Comparison of ENCODE assay signal across 30 cellular contexts in genomic region chr11:3357302-3357701, GRCh38.
"Had no signal": no experiment of that assay in that cellular context is flagged by ENCODE, and none has a peak within 500 bp of the region (broad histone marks: within the 10 kb centered on the region; RNA-seq: fewer than 3 reads in every experiment).

No MANE protein-coding gene starts in this region.

- H3K27me3 ChIP-seq: adrenal gland, breast epithelium, Peyer's patch had no signal

- H3K4me1 Mint-ChIP-seq: activated B cell treated with CpG ODN at 0.5 μM for 24 hours; activated CD4-positive, alpha-beta T cell treated with anti-CD3 and anti-CD28 coated beads, Interleukin-2, amount 10 ng/mL, durations not matched to agents 24 days and 14 days; activated CD8-positive, alpha-beta memory T cell treated with anti-CD3 and anti-CD28 coated beads, Interleukin-2, amount 10 ng/mL, durations not matched to agents 7 days and 5 days; activated naive CD8-positive, alpha-beta T cell treated with anti-CD3 and anti-CD28 coated beads for 36 hours; T-helper 17 cell had no signal

- H3K27ac Mint-ChIP-seq: activated B cell treated with CpG ODN at 0.5 μM for 24 hours; activated CD4-positive, alpha-beta T cell treated with anti-CD3 and anti-CD28 coated beads, Interleukin-2, amount 10 ng/mL, durations not matched to agents 24 days and 14 days; activated CD8-positive, alpha-beta memory T cell treated with anti-CD3 and anti-CD28 coated beads, Interleukin-2, amount 10 ng/mL, durations not matched to agents 7 days and 5 days; T-helper 17 cell had no signal

- DNase-seq: activated B cell treated with CpG ODN at 0.5 μM for 24 hours; activated CD4-positive, alpha-beta T cell treated with anti-CD3 and anti-CD28 coated beads for 1 hour; activated CD4-positive, alpha-beta T cell treated with anti-CD3 and anti-CD28 coated beads, Interleukin-2, amount 10 ng/mL, durations not matched to agents 24 days and 14 days; activated CD4-positive, alpha-beta T cell treated with anti-CD3 and anti-CD28 coated beads, Interleukin-2, amount 50 U/mL, for 48 hours; activated CD8-positive, alpha-beta memory T cell treated with anti-CD3 and anti-CD28 coated beads, Interleukin-2, amount 10 ng/mL, durations not matched to agents 7 days and 5 days; activated effector memory CD4-positive, alpha-beta T cell treated with anti-CD3 and anti-CD28 coated beads, Interleukin-2, amount 50 U/mL, for 16 hours; activated naive CD4-positive, alpha-beta T cell treated with Interleukin-2 at 50 U/mL for 16 hours; activated naive CD8-positive, alpha-beta T cell treated with anti-CD3 and anti-CD28 coated beads for 36 hours; activated T-cell treated with anti-CD3 and anti-CD28 coated beads, Interleukin-2, amount 50 U/mL, for 4 hours; adrenal gland; anterior cingulate cortex; caudate nucleus; Karpas-422; MM.1S; NCI-H1105; NCI-H1436; NCI-H1694 treated with DMSO at 0.1 percent for 48 hours; NCI-H2029 treated with DMSO at 0.1 percent for 48 hours; NCI-H345; NCI-H510A; NCI-H526 treated with DMSO at 0.1 percent for 48 hours; NK-92 treated with Interleukin-12 subunit alpha and Interleukin-12 subunit beta, amount 100 ng/mL, for 24 hours; OCI-M1; Peyer's patch; Right ventricle myocardium superior; T-helper 17 cell; T-helper 9 cell had no signal

- H3K27me3 Mint-ChIP-seq: activated B cell treated with CpG ODN at 0.5 μM for 24 hours; activated CD4-positive, alpha-beta T cell treated with anti-CD3 and anti-CD28 coated beads, Interleukin-2, amount 10 ng/mL, durations not matched to agents 24 days and 14 days; activated CD8-positive, alpha-beta memory T cell treated with anti-CD3 and anti-CD28 coated beads, Interleukin-2, amount 10 ng/mL, durations not matched to agents 7 days and 5 days; activated naive CD8-positive, alpha-beta T cell treated with anti-CD3 and anti-CD28 coated beads for 36 hours; T-helper 17 cell had no signal

- FAIRE-seq: TTC549 had no signal

- H3K27ac ChIP-seq: adrenal gland, breast epithelium, Peyer's patch, RWPE1 had no signal

- H3K4me3 ChIP-seq: adrenal gland, breast epithelium, Peyer's patch had no signal

- H3K4me3 Mint-ChIP-seq: activated B cell treated with CpG ODN at 0.5 μM for 24 hours; activated CD4-positive, alpha-beta T cell treated with anti-CD3 and anti-CD28 coated beads, Interleukin-2, amount 10 ng/mL, durations not matched to agents 24 days and 14 days; activated CD8-positive, alpha-beta memory T cell treated with anti-CD3 and anti-CD28 coated beads, Interleukin-2, amount 10 ng/mL, durations not matched to agents 7 days and 5 days; activated naive CD8-positive, alpha-beta T cell treated with anti-CD3 and anti-CD28 coated beads for 36 hours; activated T-cell treated with anti-CD3 and anti-CD28 coated beads, Interleukin-2, amount 50 U/mL, for 4 hours had no signal

- H3K4me1 ChIP-seq: adrenal gland, breast epithelium, Peyer's patch had no signal
